In genomic region chr13:31433756-31434155, GRCh38 we compare ENCODE assay signal across 23 cellular contexts.
"Had no signal": no experiment of that assay in that cellular context is flagged by ENCODE, and none has a peak within 500 bp of the region (broad histone marks: within the 10 kb centered on the region; RNA-seq: fewer than 3 reads in every experiment).

No MANE protein-coding gene starts in this region.

- H3K4me1 Mint-ChIP-seq: activated CD4-positive, alpha-beta T cell treated with anti-CD3 and anti-CD28 coated beads, Interleukin-2, amount 10 ng/mL, durations not matched to agents 7 days and 5 days; activated CD8-positive, alpha-beta memory T cell treated with anti-CD3 and anti-CD28 coated beads, Interleukin-2, amount 10 ng/mL, durations not matched to agents 7 days and 5 days; activated naive CD4-positive, alpha-beta T cell treated with anti-CD3 and anti-CD28 coated beads, Interleukin-2, amount 10 ng/mL, durations not matched to agents 7 days and 5 days; activated naive CD8-positive, alpha-beta T cell treated with anti-CD3 and anti-CD28 coated beads, Interleukin-2, amount 50 U/mL, for 24 hours; stimulated activated effector memory CD8-positive, alpha-beta T cell treated with anti-CD3 and anti-CD28 coated beads, Interleukin-12 subunit alpha, Interleukin-12 subunit beta, amount 100 ng/mL, for 72 hours; stimulated activated naive CD8-positive, alpha-beta T cell treated with anti-CD3 and anti-CD28 coated beads, Interleukin-15, amount 100 ng/mL, for 72 hours had no signal

- H3K36me3 ChIP-seq: heart right ventricle, transverse colon, uterus had no signal

- H3K27me3 ChIP-seq: body of pancreas, transverse colon, uterus had no signal

- H3K4me3 ChIP-seq: body of pancreas, heart right ventricle, transverse colon, uterus had no signal

- DNase-seq: activated CD4-positive, alpha-beta T cell treated with anti-CD3 and anti-CD28 coated beads, Interleukin-2, amount 10 ng/mL, durations not matched to agents 7 days and 5 days; activated CD8-positive, alpha-beta memory T cell treated with anti-CD3 and anti-CD28 coated beads, Interleukin-2, amount 10 ng/mL, durations not matched to agents 7 days and 5 days; activated CD8-positive, alpha-beta T cell treated with anti-CD3 and anti-CD28 coated beads for 36 hours; activated effector memory CD4-positive, alpha-beta T cell treated with anti-CD3 and anti-CD28 coated beads, Interleukin-2, amount 50 U/mL, for 16 hours; activated naive CD4-positive, alpha-beta T cell treated with anti-CD3 and anti-CD28 coated beads, Interleukin-2, amount 10 ng/mL, durations not matched to agents 7 days and 5 days; activated naive CD8-positive, alpha-beta T cell treated with anti-CD3 and anti-CD28 coated beads, Interleukin-2, amount 50 U/mL, for 24 hours; activated T-cell treated with anti-CD3 and anti-CD28 coated beads for 4 hours; anterior cingulate cortex; body of pancreas; effector CD4-positive, alpha-beta T cell; erythroblast; heart right ventricle; left colon; nephron progenitor cell; small intestine; stimulated activated CD4-positive, alpha-beta T cell treated with anti-CD3 and anti-CD28 coated beads, Interleukin-2, amount 100 ng/mL, for 24 hours; stimulated activated naive CD8-positive, alpha-beta T cell treated with anti-CD3 and anti-CD28 coated beads, Interleukin-15, amount 100 ng/mL, for 72 hours; transverse colon; uterus had no signal

- H3K36me3 Mint-ChIP-seq: activated CD8-positive, alpha-beta memory T cell treated with anti-CD3 and anti-CD28 coated beads, Interleukin-2, amount 10 ng/mL, durations not matched to agents 7 days and 5 days; activated naive CD4-positive, alpha-beta T cell treated with anti-CD3 and anti-CD28 coated beads, Interleukin-2, amount 10 ng/mL, durations not matched to agents 7 days and 5 days; memory B cell; stimulated activated effector memory CD8-positive, alpha-beta T cell treated with anti-CD3 and anti-CD28 coated beads, Interleukin-12 subunit alpha, Interleukin-12 subunit beta, amount 100 ng/mL, for 72 hours had no signal

- H3K4me1 ChIP-seq: body of pancreas, heart right ventricle, transverse colon, uterus had no signal

- ATAC-seq: activated CD8-positive, alpha-beta memory T cell treated with anti-CD3 and anti-CD28 coated beads, Interleukin-2, amount 10 ng/mL, durations not matched to agents 7 days and 5 days; activated CD8-positive, alpha-beta T cell treated with anti-CD3 and anti-CD28 coated beads for 36 hours; activated naive CD8-positive, alpha-beta T cell treated with anti-CD3 and anti-CD28 coated beads, Interleukin-2, amount 50 U/mL, for 24 hours; body of pancreas; heart right ventricle; left colon; sciatic nerve; stimulated activated effector memory CD8-positive, alpha-beta T cell treated with anti-CD3 and anti-CD28 coated beads, Interleukin-12 subunit alpha, Interleukin-12 subunit beta, amount 100 ng/mL, for 72 hours; stimulated activated naive CD8-positive, alpha-beta T cell treated with anti-CD3 and anti-CD28 coated beads, Interleukin-15, amount 100 ng/mL, for 72 hours had no signal

- H3K27ac ChIP-seq: body of pancreas, heart right ventricle, transverse colon, uterus had no signal

- H3K9me3 ChIP-seq: body of pancreas, heart right ventricle, transverse colon, uterus had no signal

- H3K27me3 Mint-ChIP-seq: activated naive CD4-positive, alpha-beta T cell treated with anti-CD3 and anti-CD28 coated beads, Interleukin-2, amount 10 ng/mL, durations not matched to agents 7 days and 5 days had no signal

- H3K27ac Mint-ChIP-seq: activated CD4-positive, alpha-beta T cell treated with anti-CD3 and anti-CD28 coated beads, Interleukin-2, amount 10 ng/mL, durations not matched to agents 7 days and 5 days; activated CD8-positive, alpha-beta memory T cell treated with anti-CD3 and anti-CD28 coated beads, Interleukin-2, amount 10 ng/mL, durations not matched to agents 7 days and 5 days; activated CD8-positive, alpha-beta T cell treated with anti-CD3 and anti-CD28 coated beads for 36 hours; activated naive CD4-positive, alpha-beta T cell treated with anti-CD3 and anti-CD28 coated beads, Interleukin-2, amount 10 ng/mL, durations not matched to agents 7 days and 5 days; activated naive CD8-positive, alpha-beta T cell treated with anti-CD3 and anti-CD28 coated beads, Interleukin-2, amount 50 U/mL, for 24 hours; dendritic cell treated with granulocyte-macrophage colony-stimulating factor and Interleukin-4, amounts not matched to agents 40 ng/mL and 50 ng/mL, for 4 days; memory B cell; stimulated activated effector memory CD8-positive, alpha-beta T cell treated with anti-CD3 and anti-CD28 coated beads, Interleukin-12 subunit alpha, Interleukin-12 subunit beta, amount 100 ng/mL, for 72 hours; stimulated activated naive CD8-positive, alpha-beta T cell treated with anti-CD3 and anti-CD28 coated beads, Interleukin-15, amount 100 ng/mL, for 72 hours had no signal

- H3K4me3 Mint-ChIP-seq: activated CD4-positive, alpha-beta T cell treated with anti-CD3 and anti-CD28 coated beads, Interleukin-2, amount 10 ng/mL, durations not matched to agents 7 days and 5 days; activated CD8-positive, alpha-beta memory T cell treated with anti-CD3 and anti-CD28 coated beads, Interleukin-2, amount 10 ng/mL, durations not matched to agents 7 days and 5 days; activated CD8-positive, alpha-beta T cell treated with anti-CD3 and anti-CD28 coated beads for 36 hours; activated naive CD4-positive, alpha-beta T cell treated with anti-CD3 and anti-CD28 coated beads, Interleukin-2, amount 10 ng/mL, durations not matched to agents 7 days and 5 days; activated naive CD8-positive, alpha-beta T cell treated with anti-CD3 and anti-CD28 coated beads, Interleukin-2, amount 50 U/mL, for 24 hours; dendritic cell treated with granulocyte-macrophage colony-stimulating factor and Interleukin-4, amounts not matched to agents 40 ng/mL and 50 ng/mL, for 4 days; memory B cell; nephron progenitor cell; stimulated activated effector memory CD8-positive, alpha-beta T cell treated with anti-CD3 and anti-CD28 coated beads, Interleukin-12 subunit alpha, Interleukin-12 subunit beta, amount 100 ng/mL, for 72 hours; stimulated activated naive CD8-positive, alpha-beta T cell treated with anti-CD3 and anti-CD28 coated beads, Interleukin-15, amount 100 ng/mL, for 72 hours had no signal
